In the genomic region with DNA sequence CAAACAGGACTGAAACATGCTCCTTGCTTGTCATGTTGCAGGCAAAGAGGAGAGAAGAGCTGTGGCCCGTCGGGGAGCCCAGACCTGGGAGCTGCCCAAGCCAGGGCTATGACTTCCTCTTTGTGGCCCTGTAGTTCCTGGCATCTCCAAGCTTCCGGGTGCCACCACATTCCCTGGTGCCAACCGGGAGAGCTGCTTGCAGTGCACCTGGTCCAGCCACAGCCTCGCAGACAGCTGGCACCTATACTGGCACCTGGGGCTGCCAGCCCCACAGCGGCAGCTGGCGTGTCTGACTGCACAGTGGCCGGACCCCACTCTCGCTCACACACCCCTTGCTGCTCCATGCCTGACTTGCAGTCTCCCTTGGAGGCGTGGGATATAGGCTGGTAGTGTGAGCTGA, we compare ENCODE assay signal across 24 cellular contexts. TPM values are rescaled to one million over a fixed set of nuclear protein-coding genes. Genes with fewer than 3 reads are reported as not detected.
DNase-seq lines count a peak whose midpoint lies in the region; ATAC-seq and TF ChIP-seq lines count a peak whose summit lies in the region.
"Had no signal": no experiment of that assay in that cellular context is flagged by ENCODE, and none has a peak within 500 bp of the region (broad histone marks: within the 10 kb centered on the region; RNA-seq: fewer than 3 reads in every experiment).

No MANE protein-coding gene starts in this region.

- H3K79me1 ChIP-seq in mesenchymal stem cell (replicated peaks; ENCODE audit: low read length, poor library complexity, severe bottlenecking): no peaks in the 10 kb centered on the region

- TF ChIP-seq CTCF in CD8-positive, alpha-beta T cell (IDR thresholded peaks at IDR 0.05): no peak
- no peak for TF ChIP-seq CTCF in activated CD8-positive, alpha-beta T cell treated with anti-CD3 and anti-CD28 coated beads for 36 hours (IDR thresholded peaks at IDR 0.05)

- peak overlapping the region in 1 of 2 experiments; percentile 11 for H3K14ac ChIP-seq in mesenchymal stem cell (ENCODE audit: low read length in 2 of 2)

- H2BK12ac ChIP-seq in mesenchymal stem cell (ENCODE audit: low read length in 2 of 2): no peak overlapping the region

- DNase-seq in activated T-cell treated with anti-CD3 and anti-CD28 coated beads, Interleukin-2, amount 50 U/mL, for 24 hours: no peak
- DNase-seq in activated T-cell treated with anti-CD3 and anti-CD28 coated beads, Interleukin-2, amount 50 U/mL, for 48 hours: no peak
- DNase-seq in CD8-positive, alpha-beta T cell: no peak
- no peak for DNase-seq in activated CD8-positive, alpha-beta T cell treated with anti-CD3 and anti-CD28 coated beads for 36 hours
- no peak for DNase-seq in mesenchymal stem cell
- no peak for DNase-seq in amniotic stem cell (lab: John Stamatoyannopoulos, UW)
- no peak for DNase-seq in posterior vena cava (ENCODE audit: low spot score)
- DNase-seq: ACHN; activated CD4-positive, alpha-beta T cell treated with anti-CD3 and anti-CD28 coated beads for 1 hour; body of pancreas; glutamatergic neuron; Kasumi-1; NCI-H1694; NCI-H2171; NCI-H524; NK-92 treated with Interleukin-12 subunit alpha and Interleukin-12 subunit beta, amount 100 ng/mL, for 24 hours; occipital lobe; PC-9; retina; Right ventricle myocardium superior; stimulated activated naive B cell treated with anti-CD40 and anti-IgM and Interleukin-4, amounts not matched to agents 10 μg/mL and 1 μg/mL and 100 μg/mL, for 72 hours had no signal

- H4K8ac ChIP-seq in mesenchymal stem cell (ENCODE audit: low read length): no peak overlapping the region

- POLR2A ChIA-PET in CD8-positive, alpha-beta T cell (lab: Charles Lee): interaction anchor here (0.6 to 4.7 kb wide), 12 partner anchors 9 to 246 kb away, joined by 3 to 48 read pairs (median 8); a partner anchor contains a TSS
- POLR2A ChIA-PET in activated CD8-positive, alpha-beta T cell treated with anti-CD3 and anti-CD28 coated beads for 36 hours (lab: Charles Lee): interaction anchor here (1.1 to 21.1 kb wide), 5 partner anchors 9 to 86 kb away, joined by 3 to 700 read pairs (median 7); a partner anchor contains a TSS

- intact Hi-C loops in CD8-positive, alpha-beta T cell (cut with DNase I, micrococcal nuclease): no loop called here
- intact Hi-C loops in activated CD8-positive, alpha-beta T cell treated with anti-CD3 and anti-CD28 coated beads for 36 hours (cut with micrococcal nuclease): no loop called here
- intact Hi-C loops in posterior vena cava (cut with DNase I): loop anchor here in 1 of 2 donors (5.0 kb wide), 1 partner anchor 46 kb away; no protein-coding TSS in a partner anchor

- H3K36me3 Mint-ChIP-seq in activated T-cell treated with anti-CD3 and anti-CD28 coated beads, Interleukin-2, amount 50 U/mL, for 24 hours (ENCODE audit: low read depth): peaks cover 8% of the 10 kb centered on the region
- no peaks in the 10 kb centered on the region for H3K36me3 Mint-ChIP-seq in CD8-positive, alpha-beta T cell
- H3K36me3 Mint-ChIP-seq in activated CD8-positive, alpha-beta T cell treated with anti-CD3 and anti-CD28 coated beads for 36 hours (ENCODE audit: low read depth): peaks cover 16% of the 10 kb centered on the region
- H3K36me3 Mint-ChIP-seq: stimulated activated naive B cell treated with anti-CD40 and anti-IgM and Interleukin-4, amounts not matched to agents 10 μg/mL and 1 μg/mL and 100 μg/mL, for 72 hours had no signal

- 95% methylated on average over 10 of the region's 10 CpGs for WGBS in mesenchymal stem cell

- no peak overlapping the region for H3K9ac ChIP-seq in mesenchymal stem cell (ENCODE audit: low read length)
- H3K9ac ChIP-seq: BLaER1 had no signal

- peak overlapping the region; percentile 4 for H3K27ac ChIP-seq in CD8-positive, alpha-beta T cell (ENCODE audit: low read depth, low read length)
- no peak overlapping the region for H3K27ac ChIP-seq in mesenchymal stem cell (ENCODE audit: low read length, poor library complexity, severe bottlenecking)
- H3K27ac ChIP-seq: BLaER1, body of pancreas, PC-9 had no signal

- no peak overlapping the region for H2BK120ac ChIP-seq in mesenchymal stem cell (ENCODE audit: low read depth, low read length)

- no peaks in the 10 kb centered on the region for H3K27me3 Mint-ChIP-seq in activated T-cell treated with anti-CD3 and anti-CD28 coated beads, Interleukin-2, amount 50 U/mL, for 24 hours
- H3K27me3 Mint-ChIP-seq in CD8-positive, alpha-beta T cell (ENCODE audit: low read depth): no peaks in the 10 kb centered on the region
- no peaks in the 10 kb centered on the region for H3K27me3 Mint-ChIP-seq in activated CD8-positive, alpha-beta T cell treated with anti-CD3 and anti-CD28 coated beads for 36 hours
- H3K27me3 Mint-ChIP-seq: stimulated activated naive B cell treated with anti-CD40 and anti-IgM and Interleukin-4, amounts not matched to agents 10 μg/mL and 1 μg/mL and 100 μg/mL, for 72 hours had no signal

- H2BK15ac ChIP-seq in mesenchymal stem cell (ENCODE audit: low read depth, poor library complexity, severe bottlenecking): no peak overlapping the region

- CTCF ChIA-PET in CD8-positive, alpha-beta T cell (lab: Charles Lee): interaction anchor here (0.6 to 11.7 kb wide), 13 partner anchors 11 to 121 kb away, joined by 3 to 177 read pairs (median 29); a partner anchor contains a TSS
- CTCF ChIA-PET in activated CD8-positive, alpha-beta T cell treated with anti-CD3 and anti-CD28 coated beads for 36 hours (lab: Charles Lee): interaction anchor here (0.9 to 9.0 kb wide), 14 partner anchors 9 to 207 kb away, joined by 3 to 95 read pairs (median 16); a partner anchor contains a TSS

- no peaks in the 10 kb centered on the region for H3K27me3 ChIP-seq in CD8-positive, alpha-beta T cell (ENCODE audit: insufficient read depth, low read length)
- H3K27me3 ChIP-seq in mesenchymal stem cell (ENCODE audit: control insufficient read depth in 1 of 2, insufficient read depth in 1 of 2, low read length in 2 of 2): no peaks in the 10 kb centered on the region
- H3K27me3 ChIP-seq: BLaER1, body of pancreas had no signal

- H4K91ac ChIP-seq in mesenchymal stem cell (ENCODE audit: low read length): peak overlapping the region; percentile 43

- H3K36me3 ChIP-seq in CD8-positive, alpha-beta T cell (ENCODE audit: insufficient read depth, low read length): no peaks in the 10 kb centered on the region
- H3K36me3 ChIP-seq in mesenchymal stem cell (ENCODE audit: control insufficient read depth in 1 of 2, insufficient read depth in 2 of 2, low read depth in 1 of 2, low read length in 2 of 2): no peaks in the 10 kb centered on the region
- H3K36me3 ChIP-seq: BLaER1 had no signal

- H3K18ac ChIP-seq in mesenchymal stem cell (ENCODE audit: low read depth in 1 of 2, low read length in 2 of 2): no peak overlapping the region

- peak overlapping the region; percentile 71 for H3K27ac Mint-ChIP-seq in activated T-cell treated with anti-CD3 and anti-CD28 coated beads, Interleukin-2, amount 50 U/mL, for 24 hours
- H3K27ac Mint-ChIP-seq in CD8-positive, alpha-beta T cell: peak overlapping the region; percentile 95
- H3K27ac Mint-ChIP-seq in activated CD8-positive, alpha-beta T cell treated with anti-CD3 and anti-CD28 coated beads for 36 hours: peak overlapping the region; percentile 90
- H3K27ac Mint-ChIP-seq: stimulated activated naive B cell treated with anti-CD40 and anti-IgM and Interleukin-4, amounts not matched to agents 10 μg/mL and 1 μg/mL and 100 μg/mL, for 72 hours had no signal

- H3K4me3 Mint-ChIP-seq in activated T-cell treated with anti-CD3 and anti-CD28 coated beads, Interleukin-2, amount 50 U/mL, for 24 hours: no peak overlapping the region
- peak overlapping the region; percentile 18 for H3K4me3 Mint-ChIP-seq in CD8-positive, alpha-beta T cell
- H3K4me3 Mint-ChIP-seq in activated CD8-positive, alpha-beta T cell treated with anti-CD3 and anti-CD28 coated beads for 36 hours: no peak overlapping the region
- H3K4me3 Mint-ChIP-seq: stimulated activated naive B cell treated with anti-CD40 and anti-IgM and Interleukin-4, amounts not matched to agents 10 μg/mL and 1 μg/mL and 100 μg/mL, for 72 hours had no signal

- H2AFZ ChIP-seq in mesenchymal stem cell (ENCODE audit: low read depth, low read length): no peak overlapping the region
- H2AFZ ChIP-seq: PC-9 had no signal

- H3K4me1 Mint-ChIP-seq in activated T-cell treated with anti-CD3 and anti-CD28 coated beads, Interleukin-2, amount 50 U/mL, for 24 hours (ENCODE audit: low read depth): peaks cover 62% of the 10 kb centered on the region
- H3K4me1 Mint-ChIP-seq in CD8-positive, alpha-beta T cell (ENCODE audit: low read depth): peaks cover 68% of the 10 kb centered on the region
- peaks cover 51% of the 10 kb centered on the region for H3K4me1 Mint-ChIP-seq in activated CD8-positive, alpha-beta T cell treated with anti-CD3 and anti-CD28 coated beads for 36 hours (ENCODE audit: low read depth)

- H3K4me2 ChIP-seq in mesenchymal stem cell (ENCODE audit: low read length, poor library complexity, severe bottlenecking): no peak overlapping the region
- H3K4me2 ChIP-seq: BLaER1, PC-9 had no signal

- H2AK5ac ChIP-seq in mesenchymal stem cell (ENCODE audit: low read length, severe bottlenecking): no peak overlapping the region

- H3K9me3 ChIP-seq in CD8-positive, alpha-beta T cell (ENCODE audit: low read length): no peaks in the 10 kb centered on the region
- no peaks in the 10 kb centered on the region for H3K9me3 ChIP-seq in mesenchymal stem cell (ENCODE audit: control insufficient read depth, low read length)
- H3K9me3 ChIP-seq: body of pancreas had no signal

- no peak overlapping the region for H3K4ac ChIP-seq in mesenchymal stem cell (ENCODE audit: low read depth in 1 of 2, low read length in 2 of 2)

- no peak overlapping the region for H2BK5ac ChIP-seq in mesenchymal stem cell (ENCODE audit: low read depth, low read length, poor library complexity, severe bottlenecking)

- no peak for ATAC-seq in CD8-positive, alpha-beta T cell
- no peak for ATAC-seq in activated CD8-positive, alpha-beta T cell treated with anti-CD3 and anti-CD28 coated beads for 36 hours
- no peak for ATAC-seq in GM19351 (IDR thresholded peaks at IDR 0.05; ENCODE audit: unreplicated experiment)
- ATAC-seq: body of pancreas; stimulated activated naive B cell treated with anti-CD40 and anti-IgM and Interleukin-4, amounts not matched to agents 10 μg/mL and 1 μg/mL and 100 μg/mL, for 72 hours had no signal

- H3K9me3 Mint-ChIP-seq in activated T-cell treated with anti-CD3 and anti-CD28 coated beads, Interleukin-2, amount 50 U/mL, for 24 hours: no peaks in the 10 kb centered on the region
- no peaks in the 10 kb centered on the region for H3K9me3 Mint-ChIP-seq in CD8-positive, alpha-beta T cell
- H3K9me3 Mint-ChIP-seq in activated CD8-positive, alpha-beta T cell treated with anti-CD3 and anti-CD28 coated beads for 36 hours: no peaks in the 10 kb centered on the region
- H3K9me3 Mint-ChIP-seq: stimulated activated naive B cell treated with anti-CD40 and anti-IgM and Interleukin-4, amounts not matched to agents 10 μg/mL and 1 μg/mL and 100 μg/mL, for 72 hours had no signal

- H3K23ac ChIP-seq in mesenchymal stem cell (ENCODE audit: low read length in 2 of 2): no peak overlapping the region

- H3K4me3 ChIP-seq in CD8-positive, alpha-beta T cell (ENCODE audit: low read depth, low read length): no peak overlapping the region
- H3K4me3 ChIP-seq in mesenchymal stem cell (ENCODE audit: insufficient read depth in 1 of 2, low read depth in 1 of 2, low read length in 2 of 2): no peak overlapping the region
- H3K4me3 ChIP-seq: BLaER1, body of pancreas, PC-9 had no signal

- H3K4me1 ChIP-seq in CD8-positive, alpha-beta T cell (ENCODE audit: insufficient read depth, low read length): peaks cover 65% of the 10 kb centered on the region
- H3K4me1 ChIP-seq in mesenchymal stem cell (ENCODE audit: control insufficient read depth, insufficient read depth, low read depth, low read length): peaks cover 3% of the 10 kb centered on the region
- H3K4me1 ChIP-seq: body of pancreas had no signal

RNA-seq across cellular contexts. Expression of a gene that starts 37.1 kb away (rescaled TPM):
- 1 to 10 TPM; 2.2 to 2.7 TPM for total RNA-seq in CD8-positive, alpha-beta T cell
- total RNA-seq in activated CD8-positive, alpha-beta T cell treated with anti-CD3 and anti-CD28 coated beads for 36 hours: 10 to 100 TPM; 11.1 to 11.6 TPM
- not detected for polyA plus RNA-seq in mesenchymal stem cell (2013, experiment 1 of 2)
- not detected for polyA plus RNA-seq in mesenchymal stem cell (2013, experiment 2 of 2)
- total RNA-seq in posterior vena cava: not detected
- total RNA-seq: lung microvascular endothelial cell, Right ventricle myocardium superior had no signal
